1 cellular context compared by ENCODE assay signal in genomic region chr15:68409736-68410370, GRCh38.
TF ChIP-seq lines count a peak whose summit lies in the region.

No MANE protein-coding gene starts in this region.

TF ChIP-seq in HepG2, 621 proteins besides CTCF, POLR2A, EP300 and RAD21 (continued from another document):
- TF ChIP-seq PBX2 (CRISPR knock-in tag; IDR thresholded peaks at IDR 0.05) (no peak), ZBTB33 (CRISPR knock-in tag; IDR thresholded peaks at IDR 0.05) (no peak), MED1 (CRISPR knock-in tag; IDR thresholded peaks at IDR 0.05) (no peak), ZBTB39 (CRISPR knock-in tag; IDR thresholded peaks at IDR 0.05) (no peak), AHR (CRISPR knock-in tag; IDR thresholded peaks at IDR 0.05) (no peak), NR0B2 (CRISPR knock-in tag; IDR thresholded peaks at IDR 0.05) (no peak), PPARG (CRISPR knock-in tag; conservative IDR thresholded peaks at IDR 0.05) (no peak), ZNF772 (CRISPR knock-in tag; IDR thresholded peaks at IDR 0.05) (no peak), NR1H2 (CRISPR knock-in tag; IDR thresholded peaks at IDR 0.05; ENCODE audit: borderline replicate concordance, low read depth) (no peak), ZNF775 (CRISPR knock-in tag; IDR thresholded peaks at IDR 0.05; ENCODE audit: borderline replicate concordance) (no peak), SSRP1 (CRISPR knock-in tag; IDR thresholded peaks at IDR 0.05) (no peak), SIX4 (CRISPR knock-in tag; IDR thresholded peaks at IDR 0.05) (no peak), ZNF496 (CRISPR knock-in tag; IDR thresholded peaks at IDR 0.05; ENCODE audit: insufficient replicate concordance) (no peak), KIAA2018 (CRISPR knock-in tag; IDR thresholded peaks at IDR 0.05; ENCODE audit: borderline replicate concordance) (no peak), NR2C2 (CRISPR knock-in tag; IDR thresholded peaks at IDR 0.05; ENCODE audit: borderline replicate concordance) (no peak), SIN3A (IDR thresholded peaks at IDR 0.05; ENCODE audit: borderline replicate concordance, low read depth, low read length) (no peak)
- TF ChIP-seq, protein P1, sequence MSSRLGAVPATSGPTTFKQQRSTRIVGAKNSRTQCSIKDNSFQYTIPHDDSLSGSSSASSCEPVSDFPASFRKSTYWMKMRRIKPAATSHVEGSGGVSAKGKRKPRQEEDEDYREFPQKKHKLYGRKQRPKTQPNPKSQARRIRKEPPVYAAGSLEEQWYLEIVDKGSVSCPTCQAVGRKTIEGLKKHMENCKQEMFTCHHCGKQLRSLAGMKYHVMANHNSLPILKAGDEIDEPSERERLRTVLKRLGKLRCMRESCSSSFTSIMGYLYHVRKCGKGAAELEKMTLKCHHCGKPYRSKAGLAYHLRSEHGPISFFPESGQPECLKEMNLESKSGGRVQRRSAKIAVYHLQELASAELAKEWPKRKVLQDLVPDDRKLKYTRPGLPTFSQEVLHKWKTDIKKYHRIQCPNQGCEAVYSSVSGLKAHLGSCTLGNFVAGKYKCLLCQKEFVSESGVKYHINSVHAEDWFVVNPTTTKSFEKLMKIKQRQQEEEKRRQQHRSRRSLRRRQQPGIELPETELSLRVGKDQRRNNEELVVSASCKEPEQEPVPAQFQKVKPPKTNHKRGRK (CRISPR knock-in tag; IDR thresholded peaks at IDR 0.05), result no peak
- TF ChIP-seq, protein P2, sequence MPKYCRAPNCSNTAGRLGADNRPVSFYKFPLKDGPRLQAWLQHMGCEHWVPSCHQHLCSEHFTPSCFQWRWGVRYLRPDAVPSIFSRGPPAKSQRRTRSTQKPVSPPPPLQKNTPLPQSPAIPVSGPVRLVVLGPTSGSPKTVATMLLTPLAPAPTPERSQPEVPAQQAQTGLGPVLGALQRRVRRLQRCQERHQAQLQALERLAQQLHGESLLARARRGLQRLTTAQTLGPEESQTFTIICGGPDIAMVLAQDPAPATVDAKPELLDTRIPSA (CRISPR knock-in tag; IDR thresholded peaks at IDR 0.05; ENCODE audit: borderline replicate concordance), result no peak
- TF ChIP-seq, protein P3, sequence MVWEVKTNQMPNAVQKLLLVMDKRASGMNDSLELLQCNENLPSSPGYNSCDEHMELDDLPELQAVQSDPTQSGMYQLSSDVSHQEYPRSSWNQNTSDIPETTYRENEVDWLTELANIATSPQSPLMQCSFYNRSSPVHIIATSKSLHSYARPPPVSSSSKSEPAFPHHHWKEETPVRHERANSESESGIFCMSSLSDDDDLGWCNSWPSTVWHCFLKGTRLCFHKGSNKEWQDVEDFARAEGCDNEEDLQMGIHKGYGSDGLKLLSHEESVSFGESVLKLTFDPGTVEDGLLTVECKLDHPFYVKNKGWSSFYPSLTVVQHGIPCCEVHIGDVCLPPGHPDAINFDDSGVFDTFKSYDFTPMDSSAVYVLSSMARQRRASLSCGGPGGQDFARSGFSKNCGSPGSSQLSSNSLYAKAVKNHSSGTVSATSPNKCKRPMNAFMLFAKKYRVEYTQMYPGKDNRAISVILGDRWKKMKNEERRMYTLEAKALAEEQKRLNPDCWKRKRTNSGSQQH (CRISPR knock-in tag; IDR thresholded peaks at IDR 0.05; ENCODE audit: low read depth), result no peak
